ENCODE assay signal across 21 cellular contexts in genomic region chr5:93154551-93154950, GRCh38.
"Had no signal": no experiment of that assay in that cellular context is flagged by ENCODE, and none has a peak within 500 bp of the region (broad histone marks: within the 10 kb centered on the region; RNA-seq: fewer than 3 reads in every experiment).

No MANE protein-coding gene starts in this region.

- ATAC-seq: K562 had no signal

- H3K27me3 ChIP-seq: MG63, SJSA1 had no signal

- H3K4me3 ChIP-seq: K562, MG63, SJSA1, SK-N-MC had no signal

- H3K27ac ChIP-seq: KMS-11, SJSA1, SK-N-MC had no signal

- DNase-seq: Kasumi-1, MG63, NCI-H1092 treated with DMSO at 0.1 percent for 48 hours, NCI-H1436, NCI-H187, NCI-H2029, NCI-H2081 treated with DMSO at 0.1 percent for 48 hours, NCI-H2171, NCI-H226, NCI-H446, NCI-H510A, NCI-H524 treated with DMSO at 0.1 percent for 48 hours, NCI-H69, NCI-H774, Right ventricle myocardium superior, RPMI8226, SIG-M5 had no signal

- H3K9ac ChIP-seq: KMS-11 had no signal

- H3K9me3 ChIP-seq: SJSA1 had no signal

- H3K4me2 ChIP-seq: KMS-11 had no signal

- H3K36me3 ChIP-seq: MG63, SJSA1 had no signal
